11 cellular contexts compared by ENCODE assay signal in the genomic region with DNA sequence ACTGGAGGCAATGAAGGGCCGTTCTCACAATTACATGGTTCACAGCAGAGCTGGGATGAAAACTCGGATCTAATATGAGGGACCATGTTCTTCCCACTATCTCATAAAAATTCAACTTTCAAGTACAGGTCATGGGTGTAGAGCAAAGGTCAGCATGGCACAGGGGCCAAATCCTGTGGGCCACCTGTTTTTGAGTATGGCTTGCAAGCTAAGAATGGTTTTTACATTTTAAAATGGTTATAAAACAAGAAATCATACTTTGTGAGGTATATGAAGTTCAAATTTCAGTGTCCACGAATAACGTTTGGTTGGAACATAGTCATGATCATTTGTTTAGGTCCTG. TPM values are rescaled to one million over a fixed set of nuclear protein-coding genes. Genes with fewer than 3 reads are reported as not detected.
DNase-seq lines count a peak whose midpoint lies in the region; ATAC-seq and TF ChIP-seq lines count a peak whose summit lies in the region.
"Had no signal": no experiment of that assay in that cellular context is flagged by ENCODE, and none has a peak within 500 bp of the region (broad histone marks: within the 10 kb centered on the region; RNA-seq: fewer than 3 reads in every experiment).

No MANE protein-coding gene starts in this region.

- no peak overlapping the region for H3K4me3 Mint-ChIP-seq in activated CD4-positive, alpha-beta T cell treated with anti-CD3 and anti-CD28 coated beads for 36 hours
- peak overlapping the region; percentile 65 for H3K4me3 Mint-ChIP-seq in activated CD4-positive, alpha-beta memory T cell treated with anti-CD3 and anti-CD28 coated beads for 36 hours

- CTCF ChIA-PET in activated CD4-positive, alpha-beta T cell treated with anti-CD3 and anti-CD28 coated beads for 36 hours (lab: Charles Lee), result interaction anchor here (0.6 to 10.4 kb wide), 5 partner anchors 15 to 144 kb away, joined by 3 to 263 read pairs (median 3); no protein-coding TSS in a partner anchor
- CTCF ChIA-PET in activated CD4-positive, alpha-beta memory T cell treated with anti-CD3 and anti-CD28 coated beads for 36 hours (lab: Charles Lee), result interaction anchor here (0.7 to 10.8 kb wide), 3 partner anchors 25 to 142 kb away, joined by 3 to 624 read pairs (median 4); no protein-coding TSS in a partner anchor

- H3K27ac Mint-ChIP-seq in activated CD4-positive, alpha-beta T cell treated with anti-CD3 and anti-CD28 coated beads for 36 hours, result peak overlapping the region; percentile 81
- peak overlapping the region; percentile 87 for H3K27ac Mint-ChIP-seq in activated CD4-positive, alpha-beta memory T cell treated with anti-CD3 and anti-CD28 coated beads for 36 hours

- no peaks in the 10 kb centered on the region for H3K27me3 ChIP-seq in esophagus squamous epithelium
- H3K27me3 ChIP-seq in thymus (ENCODE audit: control insufficient read depth, insufficient read depth), result no peaks in the 10 kb centered on the region
- H3K27me3 ChIP-seq: heart left ventricle had no signal

- H3K9me3 Mint-ChIP-seq in activated CD4-positive, alpha-beta T cell treated with anti-CD3 and anti-CD28 coated beads for 36 hours (ENCODE audit: low read depth), result no peaks in the 10 kb centered on the region
- H3K9me3 Mint-ChIP-seq in activated CD4-positive, alpha-beta memory T cell treated with anti-CD3 and anti-CD28 coated beads for 36 hours, result no peaks in the 10 kb centered on the region

- H3K36me3 ChIP-seq in esophagus squamous epithelium, result no peaks in the 10 kb centered on the region
- no peaks in the 10 kb centered on the region for H3K36me3 ChIP-seq in thymus (ENCODE audit: control insufficient read depth, insufficient read depth)
- H3K36me3 ChIP-seq: heart left ventricle had no signal

- H3K36me3 Mint-ChIP-seq in activated CD4-positive, alpha-beta T cell treated with anti-CD3 and anti-CD28 coated beads for 36 hours (ENCODE audit: low read depth), result peaks cover 12% of the 10 kb centered on the region
- peaks cover 16% of the 10 kb centered on the region for H3K36me3 Mint-ChIP-seq in activated CD4-positive, alpha-beta memory T cell treated with anti-CD3 and anti-CD28 coated beads for 36 hours

- H3K4me1 ChIP-seq in esophagus squamous epithelium (peaks cover 31 to 85% (median 57%) of the 10 kb centered on the region in 3 donors), thymus (ENCODE audit: control insufficient read depth, insufficient read depth, low read length) (peaks cover 20% of the 10 kb centered on the region)

- TF ChIP-seq POLR2A in esophagus squamous epithelium (IDR thresholded peaks at IDR 0.05), result no peak

- H3K4me3 ChIP-seq in esophagus squamous epithelium (peak overlapping the region in 1 of 4 donors; percentile 96), thymus (ENCODE audit: low read length) (no peak overlapping the region)
- H3K4me3 ChIP-seq: A549, heart left ventricle had no signal

- no peak for TF ChIP-seq CTCF in esophagus squamous epithelium (IDR thresholded peaks at IDR 0.05)

- POLR2A ChIA-PET in activated CD4-positive, alpha-beta T cell treated with anti-CD3 and anti-CD28 coated beads for 36 hours (lab: Charles Lee), result interaction anchor here (1.3 kb wide), 1 partner anchor 69 kb away, joined by 3 read pairs; no protein-coding TSS in a partner anchor
- POLR2A ChIA-PET in activated CD4-positive, alpha-beta memory T cell treated with anti-CD3 and anti-CD28 coated beads for 36 hours (lab: Charles Lee), result interaction anchor here (1.0 to 3.7 kb wide), 3 partner anchors 15 to 143 kb away, joined by 3 to 15 read pairs (median 3); no protein-coding TSS in a partner anchor

- H3K4me1 Mint-ChIP-seq in activated CD4-positive, alpha-beta T cell treated with anti-CD3 and anti-CD28 coated beads for 36 hours, result peaks cover 71% of the 10 kb centered on the region
- peaks cover 74% of the 10 kb centered on the region for H3K4me1 Mint-ChIP-seq in activated CD4-positive, alpha-beta memory T cell treated with anti-CD3 and anti-CD28 coated beads for 36 hours (ENCODE audit: low read depth)

- intact Hi-C loops in activated CD4-positive, alpha-beta T cell treated with anti-CD3 and anti-CD28 coated beads for 36 hours (cut with DNase I, micrococcal nuclease), result loop anchor here in 1 of 2 experiments (1.0 kb wide), 1 partner anchor 34 kb away; no protein-coding TSS in a partner anchor
- intact Hi-C loops in activated CD4-positive, alpha-beta memory T cell treated with anti-CD3 and anti-CD28 coated beads for 36 hours (cut with micrococcal nuclease), result loop anchor here (1.0 to 2.0 kb wide), 4 partner anchors 15 to 87 kb away; no protein-coding TSS in a partner anchor
- intact Hi-C loops in esophagus squamous epithelium (cut with DNase I), result no loop called here

- H3K27ac ChIP-seq in esophagus squamous epithelium (peak overlapping the region; percentile 35 to 76 (median 62)), thymus (ENCODE audit: low read depth) (peak overlapping the region; percentile 27)
- H3K27ac ChIP-seq: A549 had no signal

- no peaks in the 10 kb centered on the region for H3K27me3 Mint-ChIP-seq in activated CD4-positive, alpha-beta T cell treated with anti-CD3 and anti-CD28 coated beads for 36 hours
- H3K27me3 Mint-ChIP-seq in activated CD4-positive, alpha-beta memory T cell treated with anti-CD3 and anti-CD28 coated beads for 36 hours, result no peaks in the 10 kb centered on the region

- no peak for DNase-seq in activated CD4-positive, alpha-beta T cell treated with anti-CD3 and anti-CD28 coated beads for 36 hours
- DNase-seq in activated CD4-positive, alpha-beta T cell treated with anti-CD3 and anti-CD28 coated beads, Interleukin-2, amount 50 U/mL, for 1 hour, result no peak
- no peak for DNase-seq in activated CD4-positive, alpha-beta memory T cell treated with anti-CD3 and anti-CD28 coated beads for 36 hours
- DNase-seq in esophagus squamous epithelium (lab: John Stamatoyannopoulos, UW), result no peak
- DNase-seq in RKO (ENCODE audit: low spot score), result no peak
- DNase-seq in Kasumi-1 (lab: John Stamatoyannopoulos, UW), result no peak
- DNase-seq: heart left ventricle, NCI-H526 had no signal

- H3K9me3 ChIP-seq in esophagus squamous epithelium (no peaks in the 10 kb centered on the region), thymus (ENCODE audit: control insufficient read depth) (no peaks in the 10 kb centered on the region)
- H3K9me3 ChIP-seq: A549, heart left ventricle had no signal

- WGBS in esophagus squamous epithelium, 2 donors, result 45 to 72% methylated on average over 3 to 4 of the region's 4 CpGs
- WGBS in thymus, result 95% methylated on average over 4 of the region's 4 CpGs

- ATAC-seq in activated CD4-positive, alpha-beta T cell treated with anti-CD3 and anti-CD28 coated beads for 36 hours, result no peak
- ATAC-seq in GM21515 (IDR thresholded peaks at IDR 0.05; ENCODE audit: unreplicated experiment), result no peak
- ATAC-seq: A549, heart left ventricle had no signal

RNA-seq across cellular contexts. Expression of gene MAP3K5, which starts 4.6 kb away (rescaled TPM):
- total RNA-seq in activated CD4-positive, alpha-beta T cell treated with anti-CD3 and anti-CD28 coated beads for 36 hours, result 1 to 10 TPM; 6.7 to 7.3 TPM
- 10 to 100 TPM; 13.2 to 13.8 TPM for total RNA-seq in activated CD4-positive, alpha-beta memory T cell treated with anti-CD3 and anti-CD28 coated beads for 36 hours
- 10 to 100 TPM in 3 of 4 donors, 1 to 10 TPM in 1; 9.2 to 22.9 (median 20.9) TPM for total RNA-seq in esophagus squamous epithelium
- 23.0 TPM for polyA plus RNA-seq in thymus

RNA-seq across cellular contexts. Expression of gene PEX7, which starts 34.7 kb away (rescaled TPM):
- total RNA-seq in activated CD4-positive, alpha-beta T cell treated with anti-CD3 and anti-CD28 coated beads for 36 hours, result 1 to 10 TPM; 3.6 to 4.9 TPM
- total RNA-seq in activated CD4-positive, alpha-beta memory T cell treated with anti-CD3 and anti-CD28 coated beads for 36 hours, result 1 to 10 TPM; 5.4 to 6.4 TPM
- total RNA-seq in esophagus squamous epithelium, result 10 to 100 TPM in 3 of 4 donors, 1 to 10 TPM in 1; 5.4 to 14.2 (median 11.8) TPM
- polyA plus RNA-seq in thymus, result 8.4 TPM
